In genomic region chr19:39797083-39797482, GRCh38 we compare ENCODE assay signal across 33 cellular contexts. TPM values are rescaled to one million over a fixed set of nuclear protein-coding genes. Genes with fewer than 3 reads are reported as not detected.
"Had no signal": no experiment of that assay in that cellular context is flagged by ENCODE, and none has a peak within 500 bp of the region (broad histone marks: within the 10 kb centered on the region; RNA-seq: fewer than 3 reads in every experiment).

No MANE protein-coding gene starts in this region.

- DNase-seq: stimulated activated CD4-positive, alpha-beta T cell treated with anti-CD3 and anti-CD28 coated beads, Interleukin-2, amount 100 ng/mL, for 48 hours; stimulated activated CD4-positive, alpha-beta T cell treated with anti-CD3 and anti-CD28 coated beads, Interleukin-4, amount 100 ng/mL, for 1 hour; stimulated activated CD4-positive, alpha-beta T cell treated with anti-CD3 and anti-CD28 coated beads, Interleukin-4, amount 100 ng/mL, for 24 hours; stimulated activated CD4-positive, alpha-beta T cell treated with anti-CD3 and anti-CD28 coated beads, Interleukin-4, amount 100 ng/mL, for 4 hours; stimulated activated CD8-positive, alpha-beta memory T cell treated with anti-CD3 and anti-CD28 coated beads, Interleukin-4, amount 100 ng/mL, for 48 hours; stimulated activated naive B cell treated with anti-CD40 and anti-IgM and Interleukin-4, amounts not matched to agents 10 μg/mL and 1 μg/mL and 100 μg/mL, for 72 hours; stimulated activated naive CD4-positive, alpha-beta T cell; stimulated activated naive CD4-positive, alpha-beta T cell treated with Interleukin-2 at 50 U/mL for 16 hours; stimulated activated naive CD8-positive, alpha-beta T cell treated with anti-CD3 and anti-CD28 coated beads, Interleukin-15, amount 100 ng/mL, for 72 hours; stimulated activated naive CD8-positive, alpha-beta T cell treated with anti-CD3 and anti-CD28 coated beads, Interleukin-15, Interleukin-2, amounts not matched to agents 100 U/mL and 50 U/mL, for 24 hours; stomach; substantia nigra; testis; thyroid gland; tibial artery; transverse colon; trophoblast cell; upper lobe of left lung; upper lobe of right lung; uterus had no signal

- H3K36me3 Mint-ChIP-seq: stimulated activated effector memory CD8-positive, alpha-beta T cell treated with anti-CD3 and anti-CD28 coated beads, Interleukin-12 subunit alpha, Interleukin-12 subunit beta, amount 100 ng/mL, for 72 hours; stimulated activated memory B cell treated with anti-CD40 and anti-IgM and Interleukin-4, amounts not matched to agents 10 μg/mL and 1 μg/mL and 100 μg/mL, for 72 hours; stimulated activated naive B cell treated with anti-CD40 and anti-IgM and Interleukin-4, amounts not matched to agents 10 μg/mL and 1 μg/mL and 100 μg/mL, for 72 hours; type B pancreatic cell had no signal

- H3K4me1 ChIP-seq: stomach, testis, thyroid gland, tibial artery, tibial nerve, transverse colon, upper lobe of right lung, uterus, vagina had no signal

- H3K27me3 Mint-ChIP-seq: stimulated activated memory B cell treated with anti-CD40 and anti-IgM and Interleukin-4, amounts not matched to agents 10 μg/mL and 1 μg/mL and 100 μg/mL, for 72 hours had no signal

- H3K9me3 ChIP-seq: stomach, suprapubic skin, testis, thoracic aorta, thyroid gland, tibial artery, tibial nerve, transverse colon, upper lobe of left lung, upper lobe of right lung, uterus, vagina had no signal

- ATAC-seq: stimulated activated effector memory CD8-positive, alpha-beta T cell treated with anti-CD3 and anti-CD28 coated beads, Interleukin-12 subunit alpha, Interleukin-12 subunit beta, amount 100 ng/mL, for 72 hours; stimulated activated memory B cell treated with anti-CD40 and anti-IgM and Interleukin-4, amounts not matched to agents 10 μg/mL and 1 μg/mL and 100 μg/mL, for 72 hours; stimulated activated naive B cell treated with anti-CD40 and anti-IgM and Interleukin-4, amounts not matched to agents 10 μg/mL and 1 μg/mL and 100 μg/mL, for 72 hours; stimulated activated naive CD8-positive, alpha-beta T cell treated with anti-CD3 and anti-CD28 coated beads, Interleukin-15, amount 100 ng/mL, for 72 hours; stimulated activated naive CD8-positive, alpha-beta T cell treated with anti-CD3 and anti-CD28 coated beads, Interleukin-15, Interleukin-2, amounts not matched to agents 100 U/mL and 50 U/mL, for 24 hours; upper lobe of right lung had no signal

- H3K27ac Mint-ChIP-seq: stimulated activated effector memory CD8-positive, alpha-beta T cell treated with anti-CD3 and anti-CD28 coated beads, Interleukin-12 subunit alpha, Interleukin-12 subunit beta, amount 100 ng/mL, for 72 hours; stimulated activated memory B cell treated with anti-CD40 and anti-IgM and Interleukin-4, amounts not matched to agents 10 μg/mL and 1 μg/mL and 100 μg/mL, for 72 hours; stimulated activated naive B cell treated with anti-CD40 and anti-IgM and Interleukin-4, amounts not matched to agents 10 μg/mL and 1 μg/mL and 100 μg/mL, for 72 hours; stimulated activated naive CD8-positive, alpha-beta T cell treated with anti-CD3 and anti-CD28 coated beads, Interleukin-15, amount 100 ng/mL, for 72 hours; stimulated activated naive CD8-positive, alpha-beta T cell treated with anti-CD3 and anti-CD28 coated beads, Interleukin-15, Interleukin-2, amounts not matched to agents 100 ng/mL and 50 ng/mL, for 24 hours; type B pancreatic cell had no signal

- H3K36me3 ChIP-seq: stomach, suprapubic skin, thoracic aorta, thyroid gland, tibial artery, tibial nerve, transverse colon, upper lobe of left lung, upper lobe of right lung, uterus, vagina had no signal

- H3K27me3 ChIP-seq: testis, thyroid gland, tibial nerve, upper lobe of left lung, vagina had no signal

- H3K4me3 ChIP-seq: stomach, suprapubic skin, testis, thoracic aorta, thyroid gland, tibial artery, tibial nerve, transverse colon, upper lobe of left lung, upper lobe of right lung, uterus, vagina had no signal

- H3K9me3 Mint-ChIP-seq: stimulated activated effector memory CD8-positive, alpha-beta T cell treated with anti-CD3 and anti-CD28 coated beads, Interleukin-12 subunit alpha, Interleukin-12 subunit beta, amount 100 ng/mL, for 72 hours; stimulated activated memory B cell treated with anti-CD40 and anti-IgM and Interleukin-4, amounts not matched to agents 10 μg/mL and 1 μg/mL and 100 μg/mL, for 72 hours; stimulated activated naive B cell treated with anti-CD40 and anti-IgM and Interleukin-4, amounts not matched to agents 10 μg/mL and 1 μg/mL and 100 μg/mL, for 72 hours; stimulated activated naive CD8-positive, alpha-beta T cell treated with anti-CD3 and anti-CD28 coated beads, Interleukin-15, amount 100 ng/mL, for 72 hours; stimulated activated naive CD8-positive, alpha-beta T cell treated with anti-CD3 and anti-CD28 coated beads, Interleukin-15, Interleukin-2, amounts not matched to agents 100 ng/mL and 50 ng/mL, for 24 hours; type B pancreatic cell had no signal

- H3K27ac ChIP-seq: stomach, suprapubic skin, testis, thoracic aorta, thyroid gland, tibial artery, tibial nerve, transverse colon, upper lobe of left lung, upper lobe of right lung, uterus, vagina had no signal

- FAIRE-seq: urothelium cell line had no signal

- H3K4me3 Mint-ChIP-seq: stimulated activated effector memory CD8-positive, alpha-beta T cell treated with anti-CD3 and anti-CD28 coated beads, Interleukin-12 subunit alpha, Interleukin-12 subunit beta, amount 100 ng/mL, for 72 hours; stimulated activated memory B cell treated with anti-CD40 and anti-IgM and Interleukin-4, amounts not matched to agents 10 μg/mL and 1 μg/mL and 100 μg/mL, for 72 hours; stimulated activated naive B cell treated with anti-CD40 and anti-IgM and Interleukin-4, amounts not matched to agents 10 μg/mL and 1 μg/mL and 100 μg/mL, for 72 hours; stimulated activated naive CD8-positive, alpha-beta T cell treated with anti-CD3 and anti-CD28 coated beads, Interleukin-15, amount 100 ng/mL, for 72 hours; stimulated activated naive CD8-positive, alpha-beta T cell treated with anti-CD3 and anti-CD28 coated beads, Interleukin-15, Interleukin-2, amounts not matched to agents 100 ng/mL and 50 ng/mL, for 24 hours; type B pancreatic cell had no signal

RNA-seq across cellular contexts. Expression of gene LEUTX, which starts 18.4 kb away (rescaled TPM):
- total RNA-seq: stomach, subcutaneous adipose tissue, suprapubic skin, temporal lobe, testis, thoracic aorta, thyroid gland, tibial nerve, transverse colon, upper lobe of left lung, upper lobe of right lung, ureter, urinary bladder, uterus, vagina had no signal
- polyA plus RNA-seq: stomach, urinary bladder had no signal

RNA-seq across cellular contexts. Expression of gene CLC, which starts 59.3 kb away (rescaled TPM):
- total RNA-seq: subcutaneous adipose tissue, suprapubic skin, temporal lobe, testis, thoracic aorta, thyroid gland, tibial nerve, transverse colon, upper lobe of left lung, upper lobe of right lung, ureter, uterus, vagina had no signal
- polyA plus RNA-seq: urinary bladder had no signal
